Comparison of ENCODE assay signal across 1 cellular context in the genomic region with DNA sequence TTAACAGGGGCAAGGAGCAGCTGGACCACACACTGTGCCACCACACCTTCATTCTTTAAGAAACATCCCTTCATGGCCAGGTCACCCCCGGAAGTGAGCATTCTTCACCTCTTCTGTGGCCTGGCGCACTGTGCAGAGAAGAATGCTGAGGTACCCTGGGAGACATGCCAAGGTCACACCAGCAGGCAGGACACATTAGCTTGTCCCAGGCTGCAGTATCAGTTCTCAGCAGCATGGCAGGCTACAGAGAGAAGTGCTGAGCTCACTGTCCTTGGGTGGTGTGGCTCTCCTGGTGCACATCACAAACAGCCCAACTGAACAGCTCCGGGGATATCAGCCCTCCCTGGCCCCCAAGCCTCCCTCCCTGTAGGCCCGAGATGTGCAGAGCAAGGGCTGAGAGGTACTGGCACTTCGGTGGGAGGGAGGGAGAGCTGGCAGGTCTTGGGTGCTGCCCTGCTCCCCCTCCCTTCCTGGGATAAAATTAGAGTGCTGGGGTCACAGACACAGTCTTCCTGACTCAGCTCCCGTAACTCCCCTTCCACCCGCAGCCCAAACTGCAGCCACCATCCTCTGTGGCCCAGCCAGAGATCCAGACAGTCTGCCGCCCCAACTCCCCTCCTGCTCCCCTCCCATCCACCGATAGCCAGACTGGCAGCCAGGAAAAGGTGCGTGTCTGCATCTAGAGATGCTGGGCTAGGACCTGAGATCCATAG.
TF ChIP-seq lines count a peak whose summit lies in the region.

No MANE protein-coding gene starts in this region.

TF ChIP-seq in K562, 482 proteins besides CTCF, POLR2A, EP300 and RAD21:
- TF ChIP-seq SETDB1 (IDR thresholded peaks at IDR 0.05; ENCODE audit: low read length) (no peak), ZNF316 (IDR thresholded peaks at IDR 0.05) (0 out of 2 replicates have a peak, but pooled peaks have one; percentile 13), CBFA2T3 (IDR thresholded peaks at IDR 0.05) (peak; percentile 15; the same call in 1 of the 2 replicates)
TF ChIP-seq in K562: peak in this region for 2.
